In the genomic region with DNA sequence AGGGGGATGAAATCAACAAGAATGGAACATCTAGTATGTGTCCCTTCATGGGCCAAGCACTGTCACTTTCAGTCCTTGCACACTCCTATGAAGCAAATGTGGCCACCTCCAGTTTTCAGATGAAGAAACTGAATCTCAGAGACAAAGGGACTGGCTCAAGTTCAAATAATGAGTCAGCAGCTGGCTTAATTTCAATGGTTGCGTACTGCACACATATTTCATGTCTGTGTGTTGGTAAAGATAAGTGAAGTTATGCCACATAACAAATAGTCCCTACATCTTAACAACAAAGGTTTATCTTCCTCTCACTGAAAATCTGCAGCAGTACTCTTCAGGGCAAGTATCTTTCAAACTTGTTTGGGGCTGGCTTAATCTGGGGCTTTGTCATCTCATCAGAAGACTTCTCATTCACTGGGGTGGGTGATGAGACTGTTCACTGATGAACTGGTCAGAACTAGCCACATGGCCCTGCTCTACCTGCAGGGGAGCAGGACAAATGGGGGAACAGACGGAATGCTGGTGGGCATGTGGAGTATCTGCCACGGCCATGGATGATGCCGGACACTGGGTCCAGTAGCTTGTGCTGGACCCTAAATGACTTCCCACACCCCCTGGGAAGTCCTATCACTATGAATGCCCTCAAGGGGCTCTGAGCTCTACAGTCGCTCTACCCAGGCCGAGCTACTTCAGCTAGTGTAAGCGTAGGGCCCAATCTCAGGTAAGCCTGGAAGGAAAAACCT, we compare ENCODE assay signal across 15 cellular contexts.
DNase-seq lines count a peak whose midpoint lies in the region; ATAC-seq, FAIRE-seq and TF ChIP-seq lines count a peak whose summit lies in the region.
"Had no signal": no experiment of that assay in that cellular context is flagged by ENCODE, and none has a peak within 500 bp of the region (broad histone marks: within the 10 kb centered on the region; RNA-seq: fewer than 3 reads in every experiment).

No MANE protein-coding gene starts in this region.

- no peaks in the 10 kb centered on the region for H4K20me1 ChIP-seq in K562 (replicated peaks; ENCODE audit: control insufficient read depth, insufficient read depth, low read length)

- no peak overlapping the region; the same call in 1 of the 2 replicates for H3K4me2 ChIP-seq in K562 (ENCODE audit: insufficient read depth, low read length)

- intact Hi-C loops in K562 (cut with micrococcal nuclease), result no loop called here
- intact Hi-C loops in spleen (cut with DNase I; ENCODE audit: low total_unique reads), result no loop called here
- intact Hi-C loops in activated T-helper 2 cell treated with anti-CD3 and anti-CD28 coated beads, Interferon-gamma antibody, Interleukin-2, Interleukin-4, amounts not matched to agents 10 μg/mL and 5 μg/mL and 100 μg/mL, durations not matched to agents 14 hours and 24 hours and 36 hours (cut with micrococcal nuclease), result no loop called here

- H3K27ac Mint-ChIP-seq in activated T-helper 2 cell treated with anti-CD3 and anti-CD28 coated beads, Interferon-gamma antibody, Interleukin-2, Interleukin-4, amounts not matched to agents 10 μg/mL and 5 μg/mL and 100 μg/mL, durations not matched to agents 14 hours and 24 hours and 36 hours, result no peak overlapping the region
- H3K27ac Mint-ChIP-seq: activated naive CD4-positive, alpha-beta T cell treated with anti-CD3 and anti-CD28 coated beads, Interleukin-2, amount 50 U/mL, for 24 hours; CD8-positive, alpha-beta memory T cell; effector memory CD8-positive, alpha-beta T cell; nephron progenitor cell had no signal

- H3K4me1 Mint-ChIP-seq in activated T-helper 2 cell treated with anti-CD3 and anti-CD28 coated beads, Interferon-gamma antibody, Interleukin-2, Interleukin-4, amounts not matched to agents 10 μg/mL and 5 μg/mL and 100 μg/mL, durations not matched to agents 14 hours and 24 hours and 36 hours (ENCODE audit: low read depth), result no peaks in the 10 kb centered on the region
- H3K4me1 Mint-ChIP-seq: activated naive CD4-positive, alpha-beta T cell treated with anti-CD3 and anti-CD28 coated beads, Interleukin-2, amount 50 U/mL, for 24 hours; CD8-positive, alpha-beta memory T cell had no signal

- no peak for TF ChIP-seq POLR2A in K562 (conservative IDR thresholded peaks at IDR 0.05)
- no peak for TF ChIP-seq POLR2A in spleen (IDR thresholded peaks at IDR 0.05)

- no peak overlapping the region; the same call in 2 of the 3 replicates for H3K27ac ChIP-seq in K562 (ENCODE audit: extremely low read depth, low read depth, low read length)
- H3K27ac ChIP-seq in spleen, result peak overlapping the region in 1 of 8 donors; percentile 65

- no peaks in the 10 kb centered on the region for H3K27me3 Mint-ChIP-seq in activated T-helper 2 cell treated with anti-CD3 and anti-CD28 coated beads, Interferon-gamma antibody, Interleukin-2, Interleukin-4, amounts not matched to agents 10 μg/mL and 5 μg/mL and 100 μg/mL, durations not matched to agents 14 hours and 24 hours and 36 hours (ENCODE audit: low read depth)

- no peak for TF ChIP-seq CTCF in AG10803 (conservative IDR thresholded peaks at IDR 0.05; ENCODE audit: low read length)
- TF ChIP-seq CTCF in K562 (IDR thresholded peaks at IDR 0.05 in 2 of 3, conservative IDR thresholded peaks at IDR 0.05 in 1 of 3; ENCODE audit: insufficient read depth in 2 of 3, low read depth in 1 of 3, low read length in 3 of 3), result no peak
- no peak for TF ChIP-seq CTCF in spleen (IDR thresholded peaks at IDR 0.05 in 8 of 11, conservative IDR thresholded peaks at IDR 0.05 in 3 of 11)

- ATAC-seq in K562, result no peak
- ATAC-seq: effector memory CD8-positive, alpha-beta T cell had no signal

- POLR2A ChIA-PET in K562 (lab: Yijun Ruan, JAX), result interaction anchor here (1.1 to 1.2 kb wide), 2 partner anchors 11 to 39 kb away, joined by 3 to 6 read pairs; no protein-coding TSS in a partner anchor

- H3K9ac ChIP-seq in K562 (ENCODE audit: insufficient read depth in 1 of 2, low read depth in 2 of 2, low read length in 2 of 2), result no peak overlapping the region

- no peaks in the 10 kb centered on the region for H3K9me3 Mint-ChIP-seq in activated T-helper 2 cell treated with anti-CD3 and anti-CD28 coated beads, Interferon-gamma antibody, Interleukin-2, Interleukin-4, amounts not matched to agents 10 μg/mL and 5 μg/mL and 100 μg/mL, durations not matched to agents 14 hours and 24 hours and 36 hours
- H3K9me3 Mint-ChIP-seq: activated naive CD4-positive, alpha-beta T cell treated with anti-CD3 and anti-CD28 coated beads, Interleukin-2, amount 50 U/mL, for 24 hours; effector memory CD8-positive, alpha-beta T cell had no signal

- H2AFZ ChIP-seq in K562 (ENCODE audit: low read depth, low read length), result no peak overlapping the region

- H3K9me1 ChIP-seq in K562 (ENCODE audit: control insufficient read depth, insufficient read depth, low read length), result peaks cover 7% of the 10 kb centered on the region

- CTCF ChIA-PET in K562 (lab: Yijun Ruan, JAX; ENCODE audit: low intra/inter-chr PET ratio), result interaction anchor here (0.6 kb wide), 1 partner anchor 210 kb away, joined by 3 read pairs; no protein-coding TSS in a partner anchor

- H3K4me1 ChIP-seq in K562 (replicated peaks in 1 of 2; ENCODE audit: control insufficient read depth in 2 of 2, insufficient read depth in 2 of 2, low read length in 2 of 2), result peaks cover 16 to 35% of the 10 kb centered on the region in 2 experiments
- peaks cover 15 to 48% (median 35%) of the 10 kb centered on the region in 6 donors for H3K4me1 ChIP-seq in spleen

- H3K36me3 ChIP-seq in K562 (ENCODE audit: control insufficient read depth, insufficient read depth, low read length) (no peaks in the 10 kb centered on the region), spleen (no peaks in the 10 kb centered on the region)

- BruUV-seq in K562 (replicated peaks; lab: Mats Ljungman, UMichigan), result no TSS peak

- H3K27me3 ChIP-seq in K562 (ENCODE audit: control insufficient read depth in 2 of 2, insufficient read depth in 2 of 2, low read length in 2 of 2) (peaks cover 0 to under 1% of the 10 kb centered on the region in 2 experiments; a peak in 1 of 5 replicates), spleen (replicated peaks in 1 of 7) (no peaks in the 10 kb centered on the region)

- TF ChIP-seq EP300 in K562 (IDR thresholded peaks at IDR 0.05; ENCODE audit: low read length), result peak; percentile 49

- TF ChIP-seq RAD21 in K562 (CRISPR knock-in tag; conservative IDR thresholded peaks at IDR 0.05 in 1 of 2, IDR thresholded peaks at IDR 0.05 in 1 of 2), result no peak

- DNase-seq in AG10803 (ENCODE audit: low read depth), result peak; percentile 72
- peak; percentile 34 for DNase-seq in LoVo (ENCODE audit: low spot score)
- DNase-seq in K562 (ENCODE audit: extremely low read depth in 1 of 4, low spot score in 3 of 4), result peak in 1 of 4 experiments; percentile 52
- peak; percentile 44 for DNase-seq in islet precursor cell
- no peak for DNase-seq in NCI-H187 (lab: John Stamatoyannopoulos, UW)
- no peak for DNase-seq in spleen
- no peak for DNase-seq in activated T-helper 2 cell treated with anti-CD3 and anti-CD28 coated beads, Interferon-gamma antibody, Interleukin-2, Interleukin-4, amounts not matched to agents 10 μg/mL and 5 μg/mL and 100 μg/mL, durations not matched to agents 14 hours and 24 hours and 36 hours (ENCODE audit: low spot score)
- DNase-seq in activated naive CD4-positive, alpha-beta T cell (lab: John Stamatoyannopoulos, UW), result no peak
- DNase-seq: activated CD4-positive, alpha-beta T cell treated with anti-CD3 and anti-CD28 coated beads for 4 hours; CD8-positive, alpha-beta memory T cell; effector memory CD8-positive, alpha-beta T cell; NCI-H2171; nephron progenitor cell; stimulated activated naive CD4-positive, alpha-beta T cell had no signal

- peak; percentile 79 for FAIRE-seq in K562 (lab: Jason Lieb, UNC)

- H3K4me3 Mint-ChIP-seq in activated T-helper 2 cell treated with anti-CD3 and anti-CD28 coated beads, Interferon-gamma antibody, Interleukin-2, Interleukin-4, amounts not matched to agents 10 μg/mL and 5 μg/mL and 100 μg/mL, durations not matched to agents 14 hours and 24 hours and 36 hours (ENCODE audit: low read depth), result no peak overlapping the region
- H3K4me3 Mint-ChIP-seq: activated naive CD4-positive, alpha-beta T cell treated with anti-CD3 and anti-CD28 coated beads, Interleukin-2, amount 50 U/mL, for 24 hours; CD8-positive, alpha-beta memory T cell; effector memory CD8-positive, alpha-beta T cell; nephron progenitor cell had no signal

- no peaks in the 10 kb centered on the region for H3K79me2 ChIP-seq in K562 (ENCODE audit: control insufficient read depth, insufficient read depth, low read length)

- H3K9me3 ChIP-seq in K562 (replicated peaks; ENCODE audit: control insufficient read depth, insufficient read depth, low read depth, low read length) (no peaks in the 10 kb centered on the region; the same call in 1 of the 2 replicates), spleen (peaks cover 0 to 20% (median 3%) of the 10 kb centered on the region in 8 donors)

- WGBS in K562 (ENCODE audit: insufficient coverage, low coverage, missing lambda C conversion rate), result 50% methylated on average over 4 of the region's 7 CpGs
- WGBS in spleen, 5 donors, result 75 to 84% (median 82%) methylated on average over 7 of the region's 7 CpGs

- in situ Hi-C loops in K562 (cut with MboI), result no loop called here

- H3K36me3 Mint-ChIP-seq in activated T-helper 2 cell treated with anti-CD3 and anti-CD28 coated beads, Interferon-gamma antibody, Interleukin-2, Interleukin-4, amounts not matched to agents 10 μg/mL and 5 μg/mL and 100 μg/mL, durations not matched to agents 14 hours and 24 hours and 36 hours (ENCODE audit: low read depth), result no peaks in the 10 kb centered on the region
- H3K36me3 Mint-ChIP-seq: activated naive CD4-positive, alpha-beta T cell treated with anti-CD3 and anti-CD28 coated beads, Interleukin-2, amount 50 U/mL, for 24 hours; CD8-positive, alpha-beta memory T cell had no signal

- H3K4me3 ChIP-seq in AG10803 (ENCODE audit: low read length) (no peak overlapping the region), K562 (no peak overlapping the region), spleen (no peak overlapping the region)

TF ChIP-seq in K562, 482 proteins besides CTCF, POLR2A, EP300 and RAD21 (continues in another document):
- no peak for TF ChIP-seq CBFB (CRISPR knock-in tag; IDR thresholded peaks at IDR 0.05)
- no peak for TF ChIP-seq STAG1 (CRISPR knock-in tag; IDR thresholded peaks at IDR 0.05; ENCODE audit: borderline replicate concordance)
- TF ChIP-seq NR2C1 (IDR thresholded peaks at IDR 0.05), result no peak
- no peak for TF ChIP-seq NR2C1 (tag; IDR thresholded peaks at IDR 0.05)
- TF ChIP-seq NR4A1 (CRISPR knock-in tag; IDR thresholded peaks at IDR 0.05), result no peak
- TF ChIP-seq NR4A1 (tag; IDR thresholded peaks at IDR 0.05), result no peak
- peak; percentile 94 for TF ChIP-seq ZNF12 (CRISPR knock-in tag; IDR thresholded peaks at IDR 0.05)

Comparison
In these comparisons a context has a peak if more than half of its experiments do, and no peak if none do; other contexts are left out.
1. DNase-seq: peak in AG10803 (single experiment), LoVo (single experiment) and islet precursor cell (single experiment); none in NCI-H187 (0 of 2), spleen (single experiment), activated T-helper 2 cell treated with anti-CD3 and anti-CD28 coated beads, Interferon-gamma antibody, Interleukin-2, Interleukin-4, amounts not matched to agents 10 μg/mL and 5 μg/mL and 100 μg/mL, durations not matched to agents 14 hours and 24 hours and 36 hours (single experiment) and activated naive CD4-positive, alpha-beta T cell (0 of 4).